Comparison of ENCODE assay signal across 22 cellular contexts in genomic region chr1:197691816-197692215, GRCh38.
"Had no signal": no experiment of that assay in that cellular context is flagged by ENCODE, and none has a peak within 500 bp of the region (broad histone marks: within the 10 kb centered on the region; RNA-seq: fewer than 3 reads in every experiment).

No MANE protein-coding gene starts in this region.

- H3K27me3 Mint-ChIP-seq: naive thymus-derived CD4-positive, alpha-beta T cell; natural killer cell treated with Interleukin-12 subunit alpha and Interleukin-12 subunit beta and Interleukin-15 and Interleukin-18, amount 100 ng/mL, for 72 hours; progenitor cell of endocrine pancreas; stimulated activated naive CD8-positive, alpha-beta T cell treated with anti-CD3 and anti-CD28 coated beads, Interleukin-15, Interleukin-2, amounts not matched to agents 100 ng/mL and 50 ng/mL, for 24 hours; type B pancreatic cell had no signal

- FAIRE-seq: kidney had no signal

- H3K4me3 Mint-ChIP-seq: immature natural killer cell; mesothelial cell of epicardium; naive thymus-derived CD4-positive, alpha-beta T cell; natural killer cell treated with Interleukin-12 subunit alpha and Interleukin-12 subunit beta and Interleukin-15 and Interleukin-18, amount 100 ng/mL, for 72 hours; stimulated activated effector memory CD8-positive, alpha-beta T cell treated with anti-CD3 and anti-CD28 coated beads, Interleukin-12 subunit alpha, Interleukin-12 subunit beta, amount 100 ng/mL, for 72 hours; stimulated activated naive CD8-positive, alpha-beta T cell treated with anti-CD3 and anti-CD28 coated beads, Interleukin-15, Interleukin-2, amounts not matched to agents 100 ng/mL and 50 ng/mL, for 24 hours; type B pancreatic cell had no signal

- H3K27ac Mint-ChIP-seq: mesothelial cell of epicardium; natural killer cell treated with Interleukin-12 subunit alpha and Interleukin-12 subunit beta and Interleukin-15 and Interleukin-18, amount 100 ng/mL, for 72 hours; progenitor cell of endocrine pancreas; stimulated activated effector memory CD8-positive, alpha-beta T cell treated with anti-CD3 and anti-CD28 coated beads, Interleukin-12 subunit alpha, Interleukin-12 subunit beta, amount 100 ng/mL, for 72 hours; stimulated activated naive CD8-positive, alpha-beta T cell treated with anti-CD3 and anti-CD28 coated beads, Interleukin-15, Interleukin-2, amounts not matched to agents 100 ng/mL and 50 ng/mL, for 24 hours; type B pancreatic cell had no signal

- H3K27me3 ChIP-seq: ovary, right atrium auricular region, spleen, suprapubic skin, tibial artery, uterus had no signal

- DNase-seq: hypothalamus; immature natural killer cell; kidney; naive thymus-derived CD4-positive, alpha-beta T cell; ovary; spleen; stimulated activated CD4-positive, alpha-beta T cell treated with anti-CD3 and anti-CD28 coated beads, Interleukin-4, amount 100 ng/mL, for 24 hours; stimulated activated naive CD4-positive, alpha-beta T cell; tibial artery; uterus had no signal

- H3K36me3 ChIP-seq: ovary, right atrium auricular region, suprapubic skin, thoracic aorta, uterus had no signal

- H3K27ac ChIP-seq: ovary, right atrium auricular region, skin epidermis, spleen, suprapubic skin, thoracic aorta, tibial artery, uterus had no signal

- H3K4me1 ChIP-seq: suprapubic skin, uterus had no signal

- H3K36me3 Mint-ChIP-seq: stimulated activated effector memory CD8-positive, alpha-beta T cell treated with anti-CD3 and anti-CD28 coated beads, Interleukin-12 subunit alpha, Interleukin-12 subunit beta, amount 100 ng/mL, for 72 hours had no signal

- H3K9me3 ChIP-seq: ovary had no signal

- H3K4me3 ChIP-seq: lung, ovary, right atrium auricular region, skin epidermis, spleen, suprapubic skin, thoracic aorta, tibial artery, uterus had no signal

- ATAC-seq: naive thymus-derived CD4-positive, alpha-beta T cell; natural killer cell treated with Interleukin-12 subunit alpha and Interleukin-12 subunit beta and Interleukin-15 and Interleukin-18, amount 100 ng/mL, for 72 hours; sciatic nerve; stimulated activated effector memory CD8-positive, alpha-beta T cell treated with anti-CD3 and anti-CD28 coated beads, Interleukin-12 subunit alpha, Interleukin-12 subunit beta, amount 100 ng/mL, for 72 hours had no signal

- H3K9me3 Mint-ChIP-seq: natural killer cell treated with Interleukin-12 subunit alpha and Interleukin-12 subunit beta and Interleukin-15 and Interleukin-18, amount 100 ng/mL, for 72 hours; type B pancreatic cell had no signal
